8 cellular contexts compared by ENCODE assay signal in genomic region chr13:78657699-78658629, GRCh38. TPM values are rescaled to one million over a fixed set of nuclear protein-coding genes. Genes with fewer than 3 reads are reported as not detected.
DNase-seq lines count a peak whose midpoint lies in the region; ATAC-seq and FAIRE-seq lines count a peak whose summit lies in the region.

No MANE protein-coding gene starts in this region.

- H3K4me2 ChIP-seq in trophoblast cell (ENCODE audit: low read length), result peak overlapping the region; percentile 69

- H3K4me3 Mint-ChIP-seq in T-helper 1 cell treated with Interleukin-12 subunit alpha and Interleukin-12 subunit beta and Interleukin-4 antibody, amounts not matched to agents 30 μg/mL and 1 μg/mL, for 36 hours, result peak overlapping the region; percentile 97

- H2AFZ ChIP-seq in trophoblast cell (ENCODE audit: insufficient read depth, low read length, poor library complexity), result peak overlapping the region; percentile 57

- FAIRE-seq in RCC 7860 (lab: Jason Lieb, UNC), result no peak

- H3K23ac ChIP-seq in trophoblast cell (ENCODE audit: low read length), result no peak overlapping the region

- no peaks in the 10 kb centered on the region for H3K9me3 Mint-ChIP-seq in T-helper 1 cell treated with Interleukin-12 subunit alpha and Interleukin-12 subunit beta and Interleukin-4 antibody, amounts not matched to agents 30 μg/mL and 1 μg/mL, for 36 hours

- no peak overlapping the region for H4K91ac ChIP-seq in trophoblast cell (ENCODE audit: low read depth, low read length)

- peaks cover 4% of the 10 kb centered on the region for H3K79me1 ChIP-seq in trophoblast cell (ENCODE audit: low read length)

- H3K4me1 Mint-ChIP-seq in T-helper 1 cell treated with Interleukin-12 subunit alpha and Interleukin-12 subunit beta and Interleukin-4 antibody, amounts not matched to agents 30 μg/mL and 1 μg/mL, for 36 hours (ENCODE audit: low read depth), result peaks cover 35% of the 10 kb centered on the region

- peak overlapping the region; percentile 74 for H3K4ac ChIP-seq in trophoblast cell (ENCODE audit: low read depth, low read length)

- WGBS in trophoblast cell (ENCODE audit: extremely low coverage, insufficient coverage, insufficient read length), result no CpG with 5 or more reads among the region's 12 CpGs

- peak overlapping the region; percentile 65 for H4K12ac ChIP-seq in trophoblast cell (ENCODE audit: low read depth, low read length)

- peaks cover 6% of the 10 kb centered on the region for H3K79me2 ChIP-seq in trophoblast cell (ENCODE audit: control insufficient read depth, insufficient read depth, low read length, poor library complexity)

- H3K9me3 ChIP-seq in trophoblast cell (ENCODE audit: insufficient read depth, low read depth, low read length), result no peaks in the 10 kb centered on the region

- H3K18ac ChIP-seq in trophoblast cell (ENCODE audit: low read length), result no peak overlapping the region

- H2BK12ac ChIP-seq in trophoblast cell (ENCODE audit: low read length), result no peak overlapping the region

- H3K9ac ChIP-seq in trophoblast cell (ENCODE audit: low read length), result peak overlapping the region; percentile 96

- peak; percentile 16 for DNase-seq in AG20443 (ENCODE audit: low spot score)
- DNase-seq in fibroblast of peridontal ligament (ENCODE audit: extremely low read depth), result peak; percentile 8
- peak in 1 of 2 donors; percentile 43 for DNase-seq in trophoblast cell
- DNase-seq in occipital lobe (lab: John Stamatoyannopoulos, UW), result no peak
- DNase-seq in RCC 7860 (ENCODE audit: low spot score), result no peak

- peaks cover 6% of the 10 kb centered on the region for H3K36me3 Mint-ChIP-seq in T-helper 1 cell treated with Interleukin-12 subunit alpha and Interleukin-12 subunit beta and Interleukin-4 antibody, amounts not matched to agents 30 μg/mL and 1 μg/mL, for 36 hours (ENCODE audit: low read depth)

- H3K4me3 ChIP-seq in trophoblast cell (ENCODE audit: low read depth, low read length), result peak overlapping the region; percentile 100

- no peaks in the 10 kb centered on the region for H3K27me3 ChIP-seq in trophoblast cell (ENCODE audit: insufficient read depth, low read length)

- H3K14ac ChIP-seq in trophoblast cell (ENCODE audit: low read length), result peak overlapping the region; percentile 85

- peak overlapping the region; percentile 60 for H3K27ac Mint-ChIP-seq in T-helper 1 cell treated with Interleukin-12 subunit alpha and Interleukin-12 subunit beta and Interleukin-4 antibody, amounts not matched to agents 30 μg/mL and 1 μg/mL, for 36 hours

- no peak overlapping the region for H2AK5ac ChIP-seq in trophoblast cell (ENCODE audit: low read length)

- peak overlapping the region; percentile 88 for H4K8ac ChIP-seq in trophoblast cell (ENCODE audit: low read depth, low read length)

- H3K27me3 Mint-ChIP-seq in T-helper 1 cell treated with Interleukin-12 subunit alpha and Interleukin-12 subunit beta and Interleukin-4 antibody, amounts not matched to agents 30 μg/mL and 1 μg/mL, for 36 hours (ENCODE audit: low read depth), result no peaks in the 10 kb centered on the region

- no peaks in the 10 kb centered on the region for H3K36me3 ChIP-seq in trophoblast cell (ENCODE audit: control insufficient read depth in 1 of 2, insufficient read depth in 2 of 2, low read length in 2 of 2)

- peak; percentile 25 for ATAC-seq in GM18873 (IDR thresholded peaks at IDR 0.05; ENCODE audit: low FRiP score, unreplicated experiment)
- ATAC-seq in HG03439 (IDR thresholded peaks at IDR 0.05; ENCODE audit: unreplicated experiment), result peak; percentile 25

- H2BK5ac ChIP-seq in trophoblast cell (ENCODE audit: low read depth, low read length, poor library complexity), result no peak overlapping the region

- H2BK120ac ChIP-seq in trophoblast cell (ENCODE audit: insufficient read depth, low read length, poor library complexity), result no peak overlapping the region

- no peak overlapping the region for H3K27ac ChIP-seq in trophoblast cell (ENCODE audit: low read depth, low read length)

- peaks cover 3 to 4% of the 10 kb centered on the region in 2 experiments for H3K4me1 ChIP-seq in trophoblast cell (ENCODE audit: control insufficient read depth in 1 of 2, insufficient read depth in 2 of 2, low read length in 2 of 2)

RNA-seq across cellular contexts. Expression of gene OBI1, which starts 1.0 kb away (rescaled TPM):
- 11.4 and 12.0 TPM in 2 replicates for polyA plus RNA-seq in trophoblast cell (2013)
- 76.0 TPM for total RNA-seq in occipital lobe

RNA-seq across cellular contexts. Expression of gene POU4F1, which starts 54.6 kb away (rescaled TPM):
- 0.07 and 0.08 TPM in 2 replicates for polyA plus RNA-seq in trophoblast cell (2013)
- total RNA-seq in occipital lobe, result under 0.01 TPM

Comparison
In these comparisons a context has a peak if more than half of its experiments do, and no peak if none do; other contexts are left out.
1. DNase-seq: peak in AG20443 (single experiment) and fibroblast of peridontal ligament (single experiment); none in occipital lobe (single experiment) and RCC 7860 (single experiment).